ENCODE assay signal across 20 cellular contexts in the genomic region with DNA sequence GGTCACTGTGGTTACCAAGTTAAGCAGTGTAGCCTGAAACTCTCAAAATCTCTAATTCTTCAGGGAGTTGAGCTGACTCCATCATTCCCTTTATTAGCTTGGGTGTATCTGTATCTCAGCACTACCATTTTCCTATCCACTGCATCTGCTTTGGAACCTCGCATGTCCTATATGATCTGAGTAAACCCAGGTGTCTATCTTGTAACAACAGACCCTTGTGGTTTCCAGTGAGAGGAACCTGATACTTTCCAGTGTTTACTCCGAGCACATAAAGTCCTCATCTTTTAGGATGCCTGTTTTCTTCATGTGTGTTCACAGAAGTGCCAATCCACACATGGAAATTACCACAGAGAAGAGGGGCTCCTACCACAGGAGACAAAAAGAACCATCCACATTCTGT.
"Had no signal": no experiment of that assay in that cellular context is flagged by ENCODE, and none has a peak within 500 bp of the region (broad histone marks: within the 10 kb centered on the region; RNA-seq: fewer than 3 reads in every experiment).

No MANE protein-coding gene starts in this region.

- H3K4me3 ChIP-seq: spleen, testis, upper lobe of left lung had no signal

- H3K36me3 ChIP-seq: spleen, upper lobe of left lung had no signal

- H3K27ac ChIP-seq: spleen, testis, upper lobe of left lung had no signal

- H3K9me3 ChIP-seq: spleen, testis, upper lobe of left lung had no signal

- H3K4me1 ChIP-seq: spleen, testis, upper lobe of left lung had no signal

- H3K27me3 ChIP-seq: testis, upper lobe of left lung had no signal

- ATAC-seq: activated naive CD8-positive, alpha-beta T cell treated with anti-CD3 and anti-CD28 coated beads, Interleukin-2, amount 50 U/mL, for 24 hours; activated T-cell treated with anti-CD3 and anti-CD28 coated beads, Interleukin-2, amount 50 U/mL, for 72 hours; left ventricle myocardium superior; natural killer cell; T-helper 17 cell had no signal

- DNase-seq: activated CD4-positive, alpha-beta T cell treated with anti-CD3 and anti-CD28 coated beads for 4 hours; activated CD4-positive, alpha-beta T cell treated with anti-CD3 and anti-CD28 coated beads, Interleukin-2, amount 50 U/mL, for 48 hours; activated CD4-positive, CD25-positive, alpha-beta regulatory T cell; activated effector memory CD4-positive, alpha-beta T cell treated with Interleukin-2 at 50 U/mL for 16 hours; activated naive CD4-positive, alpha-beta T cell treated with anti-CD3 and anti-CD28 coated beads, Interleukin-2, amount 50 U/mL, for 16 hours; activated naive CD8-positive, alpha-beta T cell treated with anti-CD3 and anti-CD28 coated beads, Interleukin-2, amount 50 U/mL, for 24 hours; activated T-cell treated with anti-CD3 and anti-CD28 coated beads, Interleukin-2, amount 50 U/mL, for 72 hours; effector CD8-positive, alpha-beta T cell; erythroblast; foreskin fibroblast; left ventricle myocardium superior; midbrain; natural killer cell; retina; spleen; stimulated activated CD4-positive, alpha-beta T cell treated with anti-CD3 and anti-CD28 coated beads, Interleukin-4, amount 100 ng/mL, for 1 hour; stimulated activated naive CD4-positive, alpha-beta T cell; T-helper 17 cell; testis; upper lobe of left lung had no signal
